10 cellular contexts compared by ENCODE assay signal in genomic region chr10:133053527-133054133, GRCh38. TPM values are rescaled to one million over a fixed set of nuclear protein-coding genes. Genes with fewer than 3 reads are reported as not detected.
"Had no signal": no experiment of that assay in that cellular context is flagged by ENCODE, and none has a peak within 500 bp of the region (broad histone marks: within the 10 kb centered on the region; RNA-seq: fewer than 3 reads in every experiment).

No MANE protein-coding gene starts in this region.

RNA-seq across cellular contexts. Expression of gene ADGRA1, which starts 34.1 kb away (rescaled TPM):
- total RNA-seq: OCI-LY7, PC-3, PC-9, Peyer's patch, Right ventricle myocardium inferior, Right ventricle myocardium superior, RPMI7951, SJSA1, SK-MEL-5 had no signal
- polyA plus RNA-seq: SK-N-SH had no signal
